11 cellular contexts compared by ENCODE assay signal in the genomic region with DNA sequence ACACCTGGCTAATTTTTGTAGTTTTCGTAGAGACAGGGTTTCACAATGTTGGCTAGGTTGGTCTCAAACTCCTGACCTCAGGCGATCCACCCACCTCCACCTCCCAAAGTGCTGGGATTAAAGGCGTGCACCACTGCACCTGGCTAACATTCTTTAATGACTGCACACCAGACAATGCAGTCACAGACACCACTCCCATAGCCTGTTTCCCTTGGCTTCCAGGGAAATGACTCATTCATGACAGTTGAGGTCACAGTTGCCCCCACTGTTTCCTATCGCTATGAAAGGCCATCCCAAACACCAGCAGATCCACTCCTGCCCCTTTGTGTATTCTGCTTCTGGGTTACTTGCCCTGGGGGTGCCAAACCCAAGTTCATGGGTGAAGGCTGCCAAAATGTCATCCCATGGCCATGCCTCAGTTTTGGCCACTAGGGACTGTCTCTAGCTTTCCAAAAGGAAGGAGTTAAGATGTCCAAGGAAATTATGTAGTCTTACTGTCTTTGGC. TPM values are rescaled to one million over a fixed set of nuclear protein-coding genes. Genes with fewer than 3 reads are reported as not detected.
DNase-seq lines count a peak whose midpoint lies in the region; ATAC-seq, FAIRE-seq and TF ChIP-seq lines count a peak whose summit lies in the region.
"Had no signal": no experiment of that assay in that cellular context is flagged by ENCODE, and none has a peak within 500 bp of the region (broad histone marks: within the 10 kb centered on the region; RNA-seq: fewer than 3 reads in every experiment).

No MANE protein-coding gene starts in this region.

- ATAC-seq in GM19455 (IDR thresholded peaks at IDR 0.05; ENCODE audit: unreplicated experiment) = no peak
- no peak for ATAC-seq in HG03571 (IDR thresholded peaks at IDR 0.05; ENCODE audit: unreplicated experiment)

- dilution Hi-C loops in keratinocyte (cut with MboI; ENCODE audit: extremely low pct_ligation_motif_present, low sequenced_read_pairs) = no loop called here

- peaks cover 42% of the 10 kb centered on the region for H3K4me1 ChIP-seq in keratinocyte (ENCODE audit: control insufficient read depth, extremely low read depth, insufficient read depth, low read length)

- no peak overlapping the region for H3K27ac ChIP-seq in AG04450 (ENCODE audit: low read depth, low read length)
- H3K27ac ChIP-seq in keratinocyte (ENCODE audit: control insufficient read depth, insufficient read depth, low read length) = peak overlapping the region; percentile 96

- H3K27me3 ChIP-seq in AG04450 (ENCODE audit: control insufficient read depth, insufficient read depth, low read length) (no peaks in the 10 kb centered on the region), keratinocyte (ENCODE audit: control insufficient read depth, extremely low read depth, insufficient read depth, low read length) (no peaks in the 10 kb centered on the region)

- peak overlapping the region; percentile 69 for H3K9ac ChIP-seq in keratinocyte (ENCODE audit: control insufficient read depth, extremely low read depth, insufficient read depth, low read length)

- CTCF ChIA-PET in AG04450 (lab: Charles Lee) = interaction anchor here (1.5 kb wide), 1 partner anchor 78 kb away, joined by 5 read pairs; no protein-coding TSS in a partner anchor

- H3K79me2 ChIP-seq in keratinocyte (ENCODE audit: control insufficient read depth, insufficient read depth, low read length) = peaks cover 3% of the 10 kb centered on the region

- peak overlapping the region; percentile 16 for H2AFZ ChIP-seq in keratinocyte (ENCODE audit: control insufficient read depth, low read length)

- no peaks in the 10 kb centered on the region; the same call in 1 of the 2 replicates for H3K9me3 ChIP-seq in AG04450 (ENCODE audit: control insufficient read depth, insufficient read depth, low read length)
- no peaks in the 10 kb centered on the region for H3K9me3 ChIP-seq in keratinocyte (ENCODE audit: control insufficient read depth, low read depth, low read length)

- no peaks in the 10 kb centered on the region for H4K20me1 ChIP-seq in keratinocyte (ENCODE audit: control insufficient read depth, extremely low read depth, insufficient read depth, low read length)

- peak overlapping the region; percentile 81 for H3K4me2 ChIP-seq in keratinocyte (ENCODE audit: control insufficient read depth, extremely low read depth, insufficient read depth, low read depth, low read length)

- TF ChIP-seq CTCF in AG04450 (IDR thresholded peaks at IDR 0.05; ENCODE audit: low read depth, low read length) (peak; percentile 23; the same call in 1 of the 2 replicates), HFF-Myc (IDR thresholded peaks at IDR 0.05; ENCODE audit: low read depth, low read length, missing control alignments) (peak; percentile 12), WI38 (IDR thresholded peaks at IDR 0.05; ENCODE audit: low read depth, low read length) (peak; percentile 30; the same call in 1 of the 2 replicates), keratinocyte (optimal IDR thresholded peaks at IDR 0.05 in 1 of 3, IDR thresholded peaks at IDR 0.05 in 1 of 3, conservative IDR thresholded peaks at IDR 0.05 in 1 of 3; ENCODE audit: extremely low read depth in 1 of 3, insufficient read depth in 2 of 3, low read length in 3 of 3) (peak; percentile 34 to 38 (median 34))

- POLR2A ChIA-PET in AG04450 (lab: Yijun Ruan, JAX) = interaction anchor here (0.6 kb wide), 1 partner anchor 14 kb away, joined by 3 read pairs; no protein-coding TSS in a partner anchor

- peaks cover 0 to 3% of the 10 kb centered on the region in 2 experiments for H3K36me3 ChIP-seq in keratinocyte (ENCODE audit: control insufficient read depth in 2 of 2, extremely low read depth in 1 of 2, insufficient read depth in 2 of 2, low read length in 2 of 2)

- H3K9me1 ChIP-seq in keratinocyte (ENCODE audit: control insufficient read depth, extremely low read depth, insufficient read depth, low read length) = no peaks in the 10 kb centered on the region

- peak; percentile 21 for DNase-seq in AG04450 (ENCODE audit: low read depth, low spot score)
- no peak for DNase-seq in HFF-Myc (ENCODE audit: extremely low read depth, low read depth)
- peak; percentile 99 for DNase-seq in keratinocyte (ENCODE audit: low read depth, low spot score)
- DNase-seq in OCI-M1 (lab: John Stamatoyannopoulos, UW) = no peak
- no peak for DNase-seq in NCI-H2227 (lab: John Stamatoyannopoulos, UW; ENCODE audit: unreplicated experiment)
- DNase-seq: GOT3, NCI-H2029 had no signal

- FAIRE-seq in keratinocyte (lab: Jason Lieb, UNC) = peak; percentile 98
- FAIRE-seq: G401.6 had no signal

- H3K4me3 ChIP-seq in AG04450 (ENCODE audit: low read depth, low read length) (no peak overlapping the region), HFF-Myc (replicated peaks; ENCODE audit: low read depth, low read length) (no peak overlapping the region), WI38 (ENCODE audit: low read depth, low read length) (no peak overlapping the region), keratinocyte (ENCODE audit: control insufficient read depth in 2 of 3, extremely low read depth in 1 of 3, insufficient read depth in 2 of 3, low read depth in 1 of 3, low read length in 3 of 3) (peak overlapping the region in 1 of 3 experiments; percentile 53)

RNA-seq across cellular contexts. Expression of gene CHMP1B, which starts 8.7 kb away (rescaled TPM):
- polyA plus RNA-seq in AG04450 (2011; rRNA removed) (32.3 and 32.6 TPM in 2 replicates), keratinocyte (30.7 to 54.7 TPM (median 51.4 TPM) in 3 replicates)
- polyA minus RNA-seq in AG04450 (2011; rRNA and poly(A)+ RNA removed) = 34.6 and 47.1 TPM in 2 replicates
- 72.0 TPM for polyA plus RNA-seq in keratinocyte (2011; ENCODE audit: low read depth)
- 34.0 and 35.9 TPM in 2 replicates for polyA plus RNA-seq in keratinocyte (2011; cell fraction: cytosol; rRNA removed)
- polyA plus RNA-seq in keratinocyte (2011; cell fraction: nucleus; rRNA removed) = 91.1 and 111 TPM in 2 replicates
- 33.8 and 55.2 TPM in 2 replicates for polyA plus RNA-seq in keratinocyte (2012; ENCODE audit: low replicate concordance)
- 14.3 to 37.4 TPM (median 34.8 TPM) in 3 replicates for polyA minus RNA-seq in keratinocyte
- 31.1 TPM for polyA minus RNA-seq in keratinocyte (2011; cell fraction: cytosol; rRNA and poly(A)+ RNA removed)
- 36.0 and 53.2 TPM in 2 replicates for polyA minus RNA-seq in keratinocyte (2011; cell fraction: nucleus; rRNA and poly(A)+ RNA removed)

RNA-seq across cellular contexts. Expression of gene MPPE1, which starts 48.2 kb away (rescaled TPM):
- polyA plus RNA-seq in AG04450 (2011; rRNA removed) (21.1 and 21.9 TPM in 2 replicates), keratinocyte (14.4 to 25.0 TPM (median 21.0 TPM) in 3 replicates)
- polyA minus RNA-seq in AG04450 (2011; rRNA and poly(A)+ RNA removed) = 12.0 and 17.6 TPM in 2 replicates
- polyA plus RNA-seq in keratinocyte (2011; ENCODE audit: low read depth) = 34.4 TPM
- polyA plus RNA-seq in keratinocyte (2011; cell fraction: cytosol; rRNA removed) = 11.2 and 12.1 TPM in 2 replicates
- polyA plus RNA-seq in keratinocyte (2011; cell fraction: nucleus; rRNA removed) = 37.7 and 41.5 TPM in 2 replicates
- 23.3 and 39.4 TPM in 2 replicates for polyA plus RNA-seq in keratinocyte (2012; ENCODE audit: low replicate concordance)
- 8.7 to 15.7 TPM (median 15.1 TPM) in 3 replicates for polyA minus RNA-seq in keratinocyte
- 10.9 TPM for polyA minus RNA-seq in keratinocyte (2011; cell fraction: cytosol; rRNA and poly(A)+ RNA removed)
- 17.3 and 35.8 TPM in 2 replicates for polyA minus RNA-seq in keratinocyte (2011; cell fraction: nucleus; rRNA and poly(A)+ RNA removed)

Comparison
In these comparisons a context has a peak if more than half of its experiments do, and no peak if none do; other contexts are left out.
1. DNase-seq: peak in AG04450 (single experiment) and keratinocyte (single experiment); none in HFF-Myc (single experiment), OCI-M1 (single experiment) and NCI-H2227 (single experiment).
2. Peak in every context shown above with its lines, with median percentiles within 50 percentile points of each other: CTCF ChIP-seq.